33 cellular contexts compared by ENCODE assay signal in the genomic region with DNA sequence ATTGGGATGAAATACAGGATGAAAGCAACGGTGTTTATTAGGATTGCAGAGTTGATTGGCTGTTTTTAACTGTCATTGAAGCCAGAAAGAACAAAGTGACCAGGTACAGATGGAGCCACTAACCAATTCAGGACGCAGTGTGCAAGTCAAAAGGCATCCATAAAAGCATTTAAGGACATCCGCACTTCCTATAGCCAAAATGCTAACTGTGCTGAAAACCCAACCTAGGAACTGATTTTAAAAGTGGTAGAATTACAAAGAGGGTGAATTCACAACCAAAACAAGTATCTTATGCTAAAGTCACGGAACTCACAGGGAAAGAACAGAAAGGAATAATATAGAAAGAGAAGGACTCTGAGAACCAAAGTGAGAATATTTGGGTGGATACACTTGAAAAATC.
"Had no signal": no experiment of that assay in that cellular context is flagged by ENCODE, and none has a peak within 500 bp of the region (broad histone marks: within the 10 kb centered on the region; RNA-seq: fewer than 3 reads in every experiment).

No MANE protein-coding gene starts in this region.

- H3K27ac ChIP-seq: adrenal gland, ascending aorta, body of pancreas, brain microvascular endothelial cell, breast epithelium, cardiac muscle cell had no signal

- DNase-seq: activated effector memory CD4-positive, alpha-beta T cell treated with anti-CD3 and anti-CD28 coated beads, Interleukin-2, amount 50 U/mL, for 16 hours; activated effector memory CD4-positive, alpha-beta T cell treated with Interleukin-2 at 50 U/mL for 16 hours; activated gamma-delta T cell; activated gamma-delta T cell treated with Interleukin-2 at 50 U/mL for 16 hours; activated naive CD4-positive, alpha-beta T cell; activated naive CD4-positive, alpha-beta T cell treated with anti-CD3 and anti-CD28 coated beads for 36 hours; activated naive CD4-positive, alpha-beta T cell treated with anti-CD3 and anti-CD28 coated beads, Interleukin-2, amount 10 ng/mL, durations not matched to agents 7 days and 5 days; activated naive CD4-positive, alpha-beta T cell treated with anti-CD3 and anti-CD28 coated beads, Interleukin-2, amount 50 U/mL, for 16 hours; activated naive CD4-positive, alpha-beta T cell treated with Interleukin-2 at 50 U/mL for 16 hours; activated naive CD8-positive, alpha-beta T cell treated with anti-CD3 and anti-CD28 coated beads for 36 hours; activated naive CD8-positive, alpha-beta T cell treated with anti-CD3 and anti-CD28 coated beads, Interleukin-2, amount 10 ng/mL, durations not matched to agents 7 days and 5 days; activated naive CD8-positive, alpha-beta T cell treated with anti-CD3 and anti-CD28 coated beads, Interleukin-2, amount 50 U/mL, for 24 hours; activated T-cell treated with anti-CD3 and anti-CD28 coated beads, Interleukin-2, amount 50 U/mL, for 1 hour; activated T-cell treated with anti-CD3 and anti-CD28 coated beads, Interleukin-2, amount 50 U/mL, for 24 hours; activated T-cell treated with anti-CD3 and anti-CD28 coated beads, Interleukin-2, amount 50 U/mL, for 4 hours; activated T-cell treated with anti-CD3 and anti-CD28 coated beads, Interleukin-2, amount 50 U/mL, for 48 hours; activated T-cell treated with anti-CD3 and anti-CD28 coated beads, Interleukin-2, amount 50 U/mL, for 72 hours; adrenal gland; amniotic stem cell; amygdala; anterior cingulate cortex; aorta; body of pancreas; brain microvascular endothelial cell; central memory CD4-positive, alpha-beta T cell; cerebellar nuclear complex had no signal

- H3K36me3 ChIP-seq: adrenal gland, ascending aorta, brain microvascular endothelial cell, breast epithelium, cardiac muscle cell had no signal

- H3K4me1 ChIP-seq: adrenal gland, ascending aorta, body of pancreas, breast epithelium had no signal

- H3K4me3 ChIP-seq: adrenal gland, ascending aorta, body of pancreas, breast epithelium, cardiac muscle cell had no signal

- H3K27me3 ChIP-seq: adrenal gland, ascending aorta, body of pancreas, brain microvascular endothelial cell, breast epithelium, cardiac muscle cell had no signal

- FAIRE-seq: astrocyte, bronchial epithelial cell had no signal

- H3K9me3 ChIP-seq: adrenal gland, ascending aorta, body of pancreas, breast epithelium had no signal

- ATAC-seq: activated naive CD4-positive, alpha-beta T cell treated with anti-CD3 and anti-CD28 coated beads, Interleukin-2, amount 50 U/mL, for 72 hours; activated naive CD8-positive, alpha-beta T cell treated with anti-CD3 and anti-CD28 coated beads, Interleukin-2, amount 50 U/mL, for 24 hours; activated T-cell treated with anti-CD3 and anti-CD28 coated beads, Interleukin-2, amount 50 U/mL, for 4 hours; activated T-cell treated with anti-CD3 and anti-CD28 coated beads, Interleukin-2, amount 50 U/mL, for 72 hours; activated T-helper 17 cell treated with anti-CD3 and anti-CD28 coated beads, Interleukin-2, amount 50 U/mL, for 72 hours; body of pancreas had no signal
